In the genomic region with DNA sequence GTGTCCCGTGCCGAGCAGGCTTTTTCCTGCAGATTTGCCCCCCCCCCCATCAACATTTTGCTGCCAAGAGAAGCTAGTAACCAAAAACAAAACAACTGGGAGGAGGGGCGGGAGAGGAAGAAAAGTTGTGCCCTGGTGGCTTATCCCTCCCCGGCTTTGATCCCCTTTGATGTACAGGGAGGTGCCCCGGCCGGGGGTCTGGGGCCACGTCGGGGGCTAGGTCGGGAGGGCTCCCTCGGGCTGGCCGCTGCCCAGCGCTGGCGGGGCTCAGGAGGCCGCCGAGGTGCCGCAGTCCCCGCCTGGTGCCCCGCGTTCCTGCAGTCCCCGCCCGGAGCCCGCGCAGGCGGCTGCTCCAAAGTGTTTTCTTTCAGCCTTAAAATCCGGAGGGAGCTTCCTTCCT, we compare ENCODE assay signal across 8 cellular contexts. TPM values are rescaled to one million over a fixed set of nuclear protein-coding genes. Genes with fewer than 3 reads are reported as not detected.
DNase-seq lines count a peak whose midpoint lies in the region; ATAC-seq and TF ChIP-seq lines count a peak whose summit lies in the region.
"Not testable (repeated sequence)": the region's sequence is repeated elsewhere in the genome, so short reads cannot be mapped to it uniquely, and the experiment has no call there.

No MANE protein-coding gene starts in this region.

- DNase-seq in ELF-1 (ENCODE audit: low read depth, low spot score) (peak; percentile 30), NB4 (ENCODE audit: low read depth) (peak; percentile 11), astrocyte of the spinal cord (ENCODE audit: low read depth, low spot score) (peak; percentile 13), fibroblast of peridontal ligament (ENCODE audit: extremely low read depth) (peak; percentile 8), right lobe of liver (peak; percentile 21 to 37 (median 27)), pulmonary artery endothelial cell (ENCODE audit: low read depth, low spot score) (peak; percentile 13)
- peak; percentile 9 for DNase-seq in activated CD4-positive, alpha-beta T cell treated with anti-CD3 and anti-CD28 coated beads for 36 hours

- H3K9me3 Mint-ChIP-seq in activated CD4-positive, alpha-beta T cell treated with anti-CD3 and anti-CD28 coated beads for 36 hours (ENCODE audit: low read depth) = not testable (repeated sequence)

- not testable (repeated sequence) for H3K36me3 ChIP-seq in right lobe of liver; urinary bladder (ENCODE audit: insufficient read depth)

- H3K4me3 ChIP-seq in NB4 (ENCODE audit: low read depth, low read length) (peak overlapping the region; percentile 25), astrocyte of the spinal cord (ENCODE audit: low read depth, low read length) (peak overlapping the region; percentile 41), right lobe of liver (peak overlapping the region; percentile 33 to 54 (median 43)), urinary bladder (ENCODE audit: low read depth, low read length) (peak overlapping the region; percentile 40)

- H3K27me3 Mint-ChIP-seq in activated CD4-positive, alpha-beta T cell treated with anti-CD3 and anti-CD28 coated beads for 36 hours = not testable (repeated sequence)

- TF ChIP-seq CTCF in NB4 (IDR thresholded peaks at IDR 0.05; ENCODE audit: low read depth, low read length); astrocyte of the spinal cord (IDR thresholded peaks at IDR 0.05; ENCODE audit: low read depth, low read length); right lobe of liver (IDR thresholded peaks at IDR 0.05): not testable (repeated sequence)

- intact Hi-C loops in activated CD4-positive, alpha-beta T cell treated with anti-CD3 and anti-CD28 coated beads for 36 hours (cut with DNase I, micrococcal nuclease); right lobe of liver (cut with DNase I): not testable (repeated sequence)

- in situ Hi-C loops in astrocyte of the spinal cord (cut with HindIII; ENCODE audit: low sequenced_read_pairs) = not testable (repeated sequence)

- not testable (repeated sequence) for H3K4me1 ChIP-seq in right lobe of liver; urinary bladder (ENCODE audit: insufficient read depth)

- POLR2A ChIA-PET in activated CD4-positive, alpha-beta T cell treated with anti-CD3 and anti-CD28 coated beads for 36 hours (lab: Charles Lee) = not testable (repeated sequence)

- CTCF ChIA-PET in activated CD4-positive, alpha-beta T cell treated with anti-CD3 and anti-CD28 coated beads for 36 hours (lab: Charles Lee) = not testable (repeated sequence)

- H3K27ac ChIP-seq in right lobe of liver; urinary bladder (ENCODE audit: low read depth): not testable (repeated sequence)

- peak overlapping the region; percentile 51 for H3K4me3 Mint-ChIP-seq in activated CD4-positive, alpha-beta T cell treated with anti-CD3 and anti-CD28 coated beads for 36 hours

- not testable (repeated sequence) for H3K4me1 Mint-ChIP-seq in activated CD4-positive, alpha-beta T cell treated with anti-CD3 and anti-CD28 coated beads for 36 hours

- not testable (repeated sequence) for ATAC-seq in activated CD4-positive, alpha-beta T cell treated with anti-CD3 and anti-CD28 coated beads for 36 hours; right lobe of liver

- 0% methylated on average over 2 of the region's 25 CpGs for WGBS in right lobe of liver (ENCODE audit: insufficient coverage, low coverage, low lambda C conversion rate, missing lambda C conversion rate)
- WGBS in urinary bladder = 1% methylated on average over 21 of the region's 25 CpGs

- not testable (repeated sequence) for TF ChIP-seq POLR2A in NB4 (IDR thresholded peaks at IDR 0.05; ENCODE audit: extremely low read depth, insufficient read length); right lobe of liver (IDR thresholded peaks at IDR 0.05)

- H3K9me3 ChIP-seq in right lobe of liver = not testable (repeated sequence)

- not testable (repeated sequence) for H3K27me3 ChIP-seq in right lobe of liver

- not testable (repeated sequence) for H3K27ac Mint-ChIP-seq in activated CD4-positive, alpha-beta T cell treated with anti-CD3 and anti-CD28 coated beads for 36 hours

- not testable (repeated sequence) for H3K36me3 Mint-ChIP-seq in activated CD4-positive, alpha-beta T cell treated with anti-CD3 and anti-CD28 coated beads for 36 hours (ENCODE audit: low read depth)

RNA-seq across cellular contexts. Expression of a gene that starts 1.5 kb away (rescaled TPM):
- 10 to 100 TPM; 42.1 to 69.0 TPM for total RNA-seq in activated CD4-positive, alpha-beta T cell treated with anti-CD3 and anti-CD28 coated beads for 36 hours
- total RNA-seq in right lobe of liver (10 to 100 TPM in 5 of 6 experiments, 1 to 10 TPM in 1; 9.8 to 20.0 (median 15.3) TPM), pulmonary artery endothelial cell (79.4 and 134 TPM in 2 replicates), urinary bladder (71.5 TPM)
- 23.0 TPM for polyA plus RNA-seq in urinary bladder

RNA-seq across cellular contexts. Expression of a gene that starts 2.2 kb away (rescaled TPM):
- total RNA-seq in activated CD4-positive, alpha-beta T cell treated with anti-CD3 and anti-CD28 coated beads for 36 hours = 10 to 100 TPM; 34.8 to 42.2 TPM
- total RNA-seq in right lobe of liver (1 to 10 TPM in 2 of 6 experiments, under 1 TPM in 3, not detected in 1; 0.57 to 1.4 (median 0.95) TPM), pulmonary artery endothelial cell (3.8 and 11.9 TPM in 2 replicates), urinary bladder (2.0 TPM)
- 1.2 TPM for polyA plus RNA-seq in urinary bladder
